ENCODE assay signal across 8 cellular contexts in genomic region chr10:45000764-45001381, GRCh38. TPM values are rescaled to one million over a fixed set of nuclear protein-coding genes. Genes with fewer than 3 reads are reported as not detected.
DNase-seq lines count a peak whose midpoint lies in the region; ATAC-seq and TF ChIP-seq lines count a peak whose summit lies in the region.

Gene ZNF22, plus strand, starts transcription at chr10:45000923. Its CDS starts 2,446 bp downstream, at chr10:45003369.

- no peaks in the 10 kb centered on the region for H3K9me3 ChIP-seq in OCI-LY3 (ENCODE audit: insufficient read depth, low read length)

- H3K36me3 Mint-ChIP-seq in natural killer cell = peaks cover 20% of the 10 kb centered on the region
- peaks cover 43% of the 10 kb centered on the region for H3K36me3 Mint-ChIP-seq in stimulated activated naive CD8-positive, alpha-beta T cell treated with anti-CD3 and anti-CD28 coated beads, Interleukin-15, Interleukin-2, amounts not matched to agents 100 ng/mL and 50 ng/mL, for 24 hours (ENCODE audit: low read depth)

- no peaks in the 10 kb centered on the region for H4K20me1 ChIP-seq in OCI-LY3 (ENCODE audit: insufficient read depth, low read length)

- H3K27ac ChIP-seq in OCI-LY3 (ENCODE audit: low read length) = peak within 1 kb of the TSS; percentile 23; the same call in 1 of the 2 replicates

- peak within 1 kb of the TSS; percentile 55 for H3K9ac ChIP-seq in OCI-LY3 (ENCODE audit: low read length)

- peak within 1 kb of the TSS; percentile 79 for H3K4me3 ChIP-seq in OCI-LY3 (ENCODE audit: low read length)

- H3K4me2 ChIP-seq in OCI-LY3 (ENCODE audit: low read length) = peak within 1 kb of the TSS; percentile 68

- H3K79me2 ChIP-seq in OCI-LY3 (ENCODE audit: low read length) = peaks cover 24% of the 10 kb centered on the region

- peaks cover 58 to 61% of the 10 kb centered on the region in 2 donors for H3K4me1 Mint-ChIP-seq in natural killer cell
- H3K4me1 Mint-ChIP-seq in stimulated activated naive CD8-positive, alpha-beta T cell treated with anti-CD3 and anti-CD28 coated beads, Interleukin-15, Interleukin-2, amounts not matched to agents 100 ng/mL and 50 ng/mL, for 24 hours (ENCODE audit: low read depth) = peaks cover 34% of the 10 kb centered on the region

- intact Hi-C loops in natural killer cell (cut with micrococcal nuclease) = loop anchor here (2.0 to 10.0 kb wide), 5 partner anchors 32 to 584 kb away; no protein-coding TSS in a partner anchor

- peak within 1 kb of the TSS; percentile 92 for H2AFZ ChIP-seq in OCI-LY3 (ENCODE audit: low read depth, low read length)

- peaks cover 4% of the 10 kb centered on the region for H3K4me1 ChIP-seq in OCI-LY3 (ENCODE audit: low read length)

- H3K36me3 ChIP-seq in OCI-LY3 (replicated peaks; ENCODE audit: low read depth, low read length) = peaks cover 8% of the 10 kb centered on the region

- no peaks in the 10 kb centered on the region for H3K9me3 Mint-ChIP-seq in natural killer cell
- peaks cover 22% of the 10 kb centered on the region for H3K9me3 Mint-ChIP-seq in stimulated activated naive CD8-positive, alpha-beta T cell treated with anti-CD3 and anti-CD28 coated beads, Interleukin-15, Interleukin-2, amounts not matched to agents 100 ng/mL and 50 ng/mL, for 24 hours

- H3K4me3 Mint-ChIP-seq in natural killer cell = peak within 1 kb of the TSS; percentile 92
- peak within 1 kb of the TSS; percentile 89 for H3K4me3 Mint-ChIP-seq in stimulated activated naive CD8-positive, alpha-beta T cell treated with anti-CD3 and anti-CD28 coated beads, Interleukin-15, Interleukin-2, amounts not matched to agents 100 ng/mL and 50 ng/mL, for 24 hours

- ATAC-seq in GM19043 (IDR thresholded peaks at IDR 0.05; ENCODE audit: low read depth, unreplicated experiment) = peak; percentile 59
- ATAC-seq in HG03342 (IDR thresholded peaks at IDR 0.05; ENCODE audit: unreplicated experiment) = peak; percentile 58
- ATAC-seq in natural killer cell = peak; percentile 75 to 87 (median 76)

- no peaks in the 10 kb centered on the region for H3K27me3 ChIP-seq in OCI-LY3 (ENCODE audit: low read depth, low read length)

- DNase-seq in C1 segment of cervical spinal cord (lab: John Stamatoyannopoulos, UW) = peak in 10 of 14 donors; percentile 50 to 88 (median 66)
- DNase-seq in activated T-cell treated with anti-CD3 and anti-CD28 coated beads, Interleukin-2, amount 50 U/mL, for 48 hours = peak; percentile 79 to 80
- DNase-seq in fibroblast of gingiva (ENCODE audit: low read depth) = peak; percentile 67
- DNase-seq in natural killer cell = peak; percentile 65

- peak within 1 kb of the TSS; percentile 81 to 88 for H3K27ac Mint-ChIP-seq in natural killer cell
- peak within 1 kb of the TSS; percentile 89 for H3K27ac Mint-ChIP-seq in stimulated activated naive CD8-positive, alpha-beta T cell treated with anti-CD3 and anti-CD28 coated beads, Interleukin-15, Interleukin-2, amounts not matched to agents 100 ng/mL and 50 ng/mL, for 24 hours

- no peaks in the 10 kb centered on the region for H3K27me3 Mint-ChIP-seq in natural killer cell (ENCODE audit: low read depth in 2 of 2)
- no peaks in the 10 kb centered on the region for H3K27me3 Mint-ChIP-seq in stimulated activated naive CD8-positive, alpha-beta T cell treated with anti-CD3 and anti-CD28 coated beads, Interleukin-15, Interleukin-2, amounts not matched to agents 100 ng/mL and 50 ng/mL, for 24 hours

- TF ChIP-seq CTCF in OCI-LY3 (IDR thresholded peaks at IDR 0.05; ENCODE audit: low read depth, low read length) (no peak), natural killer cell (IDR thresholded peaks at IDR 0.05) (no peak)

RNA-seq across cellular contexts. Expression of gene ZNF22, which starts in this region (rescaled TPM):
- total RNA-seq in natural killer cell = 10 to 100 TPM; 24.2 to 31.8 (median 25.0) TPM

Comparison
In these comparisons a context has a peak if more than half of its experiments do, and no peak if none do; other contexts are left out.
1. Peak in every context shown above with its lines: DNase-seq, ATAC-seq, H3K4me3 ChIP-seq and H3K27ac ChIP-seq.